In genomic region chr9:131717719-131718460, GRCh38 we compare ENCODE assay signal across 21 cellular contexts. TPM values are rescaled to one million over a fixed set of nuclear protein-coding genes. Genes with fewer than 3 reads are reported as not detected.
A peak's percentile ranks its signal among the peaks of the same experiment; 100 is the strongest.
DNase-seq lines count a peak whose midpoint lies in the region; ATAC-seq, FAIRE-seq and TF ChIP-seq lines count a peak whose summit lies in the region.
"Had no signal": no experiment of that assay in that cellular context is flagged by ENCODE, and none has a peak within 500 bp of the region (broad histone marks: within the 10 kb centered on the region; RNA-seq: fewer than 3 reads in every experiment).

No MANE protein-coding gene starts in this region.

- no TSS peak for BruUV-seq in endothelial cell of umbilical vein (replicated peaks; lab: Mats Ljungman, UMichigan)

- H3K27ac ChIP-seq in CD4-positive, alpha-beta memory T cell (ENCODE audit: low read depth, low read length) = no peak overlapping the region
- H3K27ac ChIP-seq in RWPE1 (peak overlapping the region; percentile 97), endothelial cell of umbilical vein (ENCODE audit: insufficient read depth, low read depth, low read length) (no peak overlapping the region)
- H3K27ac ChIP-seq: C4-2B, HL-60 had no signal

- peaks cover 53% of the 10 kb centered on the region for H3K4me1 ChIP-seq in CD4-positive, alpha-beta memory T cell (ENCODE audit: insufficient read depth, low read length)
- peaks cover 31% of the 10 kb centered on the region for H3K4me1 ChIP-seq in endothelial cell of umbilical vein (ENCODE audit: control insufficient read depth, extremely low read depth, insufficient read depth, low read length)

- no peaks in the 10 kb centered on the region for H3K9me3 ChIP-seq in CD4-positive, alpha-beta memory T cell (ENCODE audit: control insufficient read depth in 1 of 2, low read length in 2 of 2)
- no peaks in the 10 kb centered on the region for H3K9me3 ChIP-seq in endothelial cell of umbilical vein (replicated peaks; ENCODE audit: control insufficient read depth, insufficient read depth, low read length)
- H3K9me3 ChIP-seq: thoracic aorta had no signal

- H3K36me3 Mint-ChIP-seq in CD4-positive, alpha-beta memory T cell = peaks cover 16 to 59% of the 10 kb centered on the region in 2 donors
- H3K36me3 Mint-ChIP-seq in progenitor cell of endocrine pancreas (ENCODE audit: insufficient read depth) = peaks cover 4% of the 10 kb centered on the region

- peak overlapping the region; percentile 10 to 89 (median 82) for H3K27ac Mint-ChIP-seq in CD4-positive, alpha-beta memory T cell
- H3K27ac Mint-ChIP-seq in progenitor cell of endocrine pancreas = peak overlapping the region; percentile 5
- H3K27ac Mint-ChIP-seq: HFFc6, mesothelial cell of epicardium had no signal

- intact Hi-C loops in CD4-positive, alpha-beta memory T cell (cut with micrococcal nuclease) = loop anchor here (2.0 kb wide), 1 partner anchor 15 kb away; no protein-coding TSS in a partner anchor
- intact Hi-C loops in endothelial cell of umbilical vein (cut with micrococcal nuclease) = no loop called here

- H3K4me3 Mint-ChIP-seq in CD4-positive, alpha-beta memory T cell = peak overlapping the region in 4 of 8 donors; percentile 11 to 59 (median 42)
- no peak overlapping the region for H3K4me3 Mint-ChIP-seq in progenitor cell of endocrine pancreas (ENCODE audit: low read depth)
- H3K4me3 Mint-ChIP-seq: activated T-cell treated with anti-CD3 and anti-CD28 coated beads, Interleukin-2, amount 50 U/mL, for 4 hours; HFFc6; mesothelial cell of epicardium had no signal

- H3K9me1 ChIP-seq in endothelial cell of umbilical vein (replicated peaks; ENCODE audit: control insufficient read depth, extremely low read depth, insufficient read depth, low read length) = no peaks in the 10 kb centered on the region

- peaks cover 52 to 94% (median 73%) of the 10 kb centered on the region in 4 donors for H3K4me1 Mint-ChIP-seq in CD4-positive, alpha-beta memory T cell
- H3K4me1 Mint-ChIP-seq in progenitor cell of endocrine pancreas (ENCODE audit: low read depth) = peaks cover 9% of the 10 kb centered on the region

- peak; percentile 67 for FAIRE-seq in endothelial cell of umbilical vein (lab: Jason Lieb, UNC)

- no peaks in the 10 kb centered on the region for H4K20me1 ChIP-seq in endothelial cell of umbilical vein (replicated peaks; ENCODE audit: control insufficient read depth, extremely low read depth, insufficient read depth, low read length)

- peaks cover 11% of the 10 kb centered on the region for H3K36me3 ChIP-seq in CD4-positive, alpha-beta memory T cell (ENCODE audit: insufficient read depth, low read length)
- H3K36me3 ChIP-seq in endothelial cell of umbilical vein (ENCODE audit: control insufficient read depth in 2 of 2, extremely low read depth in 1 of 2, insufficient read depth in 2 of 2, low read length in 2 of 2) = peaks cover 0 to 3% of the 10 kb centered on the region in 2 experiments
- H3K36me3 ChIP-seq: thoracic aorta had no signal

- dilution Hi-C loops in endothelial cell of umbilical vein (cut with MboI; ENCODE audit: extremely low pct_ligation_motif_present, low sequenced_read_pairs) = no loop called here

- no peak overlapping the region for H3K9ac ChIP-seq in endothelial cell of umbilical vein (replicated peaks; ENCODE audit: extremely low read depth, insufficient read depth, low read length)

- TF ChIP-seq POLR2A in endothelial cell of umbilical vein (IDR thresholded peaks at IDR 0.05; ENCODE audit: low read depth, low read length) = no peak

- POLR2A ChIA-PET in CD4-positive, alpha-beta memory T cell (lab: Charles Lee; ENCODE audit: partially characterized antibody) = interaction anchor here (0.8 to 4.2 kb wide), 6 partner anchors 11 to 49 kb away, joined by 4 to 21 read pairs (median 6); no protein-coding TSS in a partner anchor
- POLR2A ChIA-PET in RWPE1 (lab: Yijun Ruan, JAX; ENCODE audit: low non-redundant PET) (no interaction called here), endothelial cell of umbilical vein (lab: Charles Lee) (no interaction called here)

- no peak overlapping the region for H3K4me2 ChIP-seq in endothelial cell of umbilical vein (ENCODE audit: insufficient read depth, low read length)

- ATAC-seq in HG02870 (IDR thresholded peaks at IDR 0.05; ENCODE audit: unreplicated experiment) (no peak), GM18873 (IDR thresholded peaks at IDR 0.05; ENCODE audit: low FRiP score, unreplicated experiment) (no peak)
- ATAC-seq: activated T-cell treated with anti-CD3 and anti-CD28 coated beads, Interleukin-2, amount 50 U/mL, for 4 hours; SK-N-SH treated with all-trans-retinoic acid at 6 μM for 48 hours had no signal

- peaks cover 77% of the 10 kb centered on the region for H3K79me2 ChIP-seq in endothelial cell of umbilical vein (ENCODE audit: control insufficient read depth, insufficient read depth, low read length)

- no peaks in the 10 kb centered on the region for H3K9me3 Mint-ChIP-seq in CD4-positive, alpha-beta memory T cell
- H3K9me3 Mint-ChIP-seq in progenitor cell of endocrine pancreas (ENCODE audit: low read depth) = no peaks in the 10 kb centered on the region
- H3K9me3 Mint-ChIP-seq: activated T-cell treated with anti-CD3 and anti-CD28 coated beads, Interleukin-2, amount 50 U/mL, for 4 hours; HFFc6; mesothelial cell of epicardium had no signal

- CTCF ChIA-PET in CD4-positive, alpha-beta memory T cell (lab: Charles Lee; ENCODE audit: partially characterized antibody) = interaction anchor here (0.7 to 3.1 kb wide), 5 partner anchors 10 to 95 kb away, joined by 3 to 8 read pairs (median 3); no protein-coding TSS in a partner anchor
- CTCF ChIA-PET in RWPE1 (lab: Yijun Ruan, JAX) = no interaction called here
- CTCF ChIA-PET in endothelial cell of umbilical vein (lab: Charles Lee) = interaction anchor here (1.1 to 1.7 kb wide), 2 partner anchors 10 to 16 kb away, joined by 3 to 5 read pairs; no protein-coding TSS in a partner anchor

- no peaks in the 10 kb centered on the region for H3K27me3 ChIP-seq in CD4-positive, alpha-beta memory T cell (ENCODE audit: insufficient read depth, low read length)
- no peaks in the 10 kb centered on the region for H3K27me3 ChIP-seq in endothelial cell of umbilical vein (ENCODE audit: control insufficient read depth in 2 of 2, insufficient read depth in 2 of 2, low read length in 2 of 2)

- no peak overlapping the region for H3K4me3 ChIP-seq in CD4-positive, alpha-beta memory T cell (ENCODE audit: low read length in 2 of 2)
- no peak overlapping the region for H3K4me3 ChIP-seq in endothelial cell of umbilical vein (replicated peaks in 1 of 3; ENCODE audit: insufficient read depth in 1 of 3, low read depth in 1 of 3, low read length in 3 of 3)
- H3K4me3 ChIP-seq: thoracic aorta had no signal

- TF ChIP-seq CTCF in RWPE1 (conservative IDR thresholded peaks at IDR 0.05; ENCODE audit: low read depth) = no peak
- TF ChIP-seq CTCF in endothelial cell of umbilical vein (IDR thresholded peaks at IDR 0.05; ENCODE audit: extremely low read depth in 1 of 2, insufficient read depth in 1 of 2, low read depth in 1 of 2, low read length in 2 of 2) = no peak
- no peak for TF ChIP-seq CTCF in progenitor cell of endocrine pancreas (IDR thresholded peaks at IDR 0.05; ENCODE audit: unreplicated experiment)

- DNase-seq in CD4-positive, alpha-beta memory T cell = no peak
- DNase-seq in RWPE1 (ENCODE audit: low spot score) (no peak), endothelial cell of umbilical vein (ENCODE audit: low read depth, low spot score) (no peak), progenitor cell of endocrine pancreas (ENCODE audit: low spot score, unreplicated experiment) (no peak), HPDE6-E6E7 (ENCODE audit: extremely low spot score) (no peak)
- DNase-seq: activated CD4-positive, CD25-positive, alpha-beta regulatory T cell; activated T-cell treated with anti-CD3 and anti-CD28 coated beads, Interleukin-2, amount 50 U/mL, for 4 hours; effector CD4-positive, alpha-beta T cell; EL; HFFc6; NCI-H1694; NCI-H524; posterior cingulate gyrus; stimulated activated CD4-positive, alpha-beta T cell treated with anti-CD3 and anti-CD28 coated beads, Interleukin-15, amount 100 ng/mL, for 24 hours had no signal

- H3K27me3 Mint-ChIP-seq in CD4-positive, alpha-beta memory T cell = no peaks in the 10 kb centered on the region
- no peaks in the 10 kb centered on the region for H3K27me3 Mint-ChIP-seq in progenitor cell of endocrine pancreas

- H2AFZ ChIP-seq in endothelial cell of umbilical vein (ENCODE audit: low read depth, low read length) = no peak overlapping the region

TF ChIP-seq in endothelial cell of umbilical vein, 7 proteins besides CTCF, POLR2A, EP300 and RAD21:
- TF ChIP-seq EZH2 (IDR thresholded peaks at IDR 0.05; ENCODE audit: borderline replicate concordance, low read depth, low read length, severe bottlenecking) (no peak), GATA2 (IDR thresholded peaks at IDR 0.05; ENCODE audit: insufficient read depth, insufficient read length, low read depth, low read length) (no peak), MYC (IDR thresholded peaks at IDR 0.05; ENCODE audit: low read depth, low read length) (no peak), JUN (IDR thresholded peaks at IDR 0.05; ENCODE audit: borderline replicate concordance, insufficient read depth, insufficient read length, low read depth) (no peak), FOS (IDR thresholded peaks at IDR 0.05; ENCODE audit: borderline replicate concordance, insufficient read depth, low read length) (no peak), POLR2AphosphoS5 (IDR thresholded peaks at IDR 0.05; ENCODE audit: insufficient read depth, low read depth, low read length) (no peak), MAX (IDR thresholded peaks at IDR 0.05; ENCODE audit: insufficient read depth, insufficient read length) (no peak)

RNA-seq across cellular contexts. Expression of gene RAPGEF1, which starts 22.0 kb away (rescaled TPM):
- 100 to 1,000 TPM; 129 to 149 TPM for total RNA-seq in CD4-positive, alpha-beta memory T cell
- 10 to 100 TPM in 1 of 2 donors, 1 to 10 TPM in 1; 1.5 to 23.0 TPM for polyA plus RNA-seq in CD4-positive, alpha-beta memory T cell
- total RNA-seq in endothelial cell of umbilical vein = 124 TPM in 2 replicates
- polyA plus RNA-seq in endothelial cell of umbilical vein = 50.0 and 53.3 TPM in 2 replicates
- polyA plus RNA-seq in endothelial cell of umbilical vein (2011; cell fraction: cytosol; rRNA removed) = 51.0 and 57.8 TPM in 2 replicates
- 75.3 and 79.7 TPM in 2 replicates for polyA plus RNA-seq in endothelial cell of umbilical vein (2011; cell fraction: nucleus; rRNA removed)
- polyA plus RNA-seq in endothelial cell of umbilical vein (2012) = 72.5 and 82.9 TPM in 2 replicates
- 50.3 and 57.7 TPM in 2 replicates for polyA minus RNA-seq in endothelial cell of umbilical vein
- 17.2 TPM for polyA minus RNA-seq in endothelial cell of umbilical vein (2011; cell fraction: cytosol; rRNA and poly(A)+ RNA removed)
- polyA minus RNA-seq in endothelial cell of umbilical vein (2011; cell fraction: nucleus; rRNA and poly(A)+ RNA removed) = 35.9 and 37.0 TPM in 2 replicates
- 57.3 and 62.8 TPM in 2 replicates for total RNA-seq in progenitor cell of endocrine pancreas
